Comparison of ENCODE assay signal across 21 cellular contexts in the genomic region with DNA sequence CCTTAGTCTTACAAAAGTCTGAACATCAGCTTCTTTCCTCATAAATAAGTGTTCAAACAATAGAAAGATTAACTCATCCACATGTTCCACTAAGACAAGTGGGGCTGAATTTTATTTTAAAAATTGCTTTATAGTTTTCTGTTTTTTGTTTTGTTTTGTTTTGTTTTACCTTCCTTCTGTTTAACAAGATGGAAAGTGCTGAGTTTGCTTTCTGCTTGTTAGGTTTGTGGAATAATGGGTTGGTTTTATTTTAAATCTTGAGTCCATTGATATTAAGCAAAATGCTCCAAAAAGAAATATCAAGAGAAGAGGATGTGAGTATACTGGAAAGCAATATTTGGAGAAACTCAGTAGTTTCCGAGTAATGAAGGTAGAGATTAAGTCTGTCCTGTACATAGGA.
DNase-seq lines count a peak whose midpoint lies in the region; ATAC-seq, FAIRE-seq and TF ChIP-seq lines count a peak whose summit lies in the region.
"Had no signal": no experiment of that assay in that cellular context is flagged by ENCODE, and none has a peak within 500 bp of the region (broad histone marks: within the 10 kb centered on the region; RNA-seq: fewer than 3 reads in every experiment).

No MANE protein-coding gene starts in this region.

- H2AK5ac ChIP-seq in IMR-90 (ENCODE audit: low read depth, low read length): no peak overlapping the region

- no peak overlapping the region for H3K56ac ChIP-seq in IMR-90 (ENCODE audit: extremely low read depth, insufficient read depth, low read length)

- CTCF ChIA-PET in HepG2 (lab: Yijun Ruan, JAX; ENCODE audit: low intra/inter-chr PET ratio, low total read pairs) (no interaction called here), IMR-90 (lab: Yijun Ruan, JAX) (no interaction called here)
- CTCF ChIA-PET in activated CD4-positive, alpha-beta T cell treated with anti-CD3 and anti-CD28 coated beads for 36 hours (lab: Charles Lee): no interaction called here

- DNase-seq in HepG2 (ENCODE audit: low spot score) (no peak), right lobe of liver (no peak), IMR-90 (no peak), mucosa of descending colon (no peak)
- DNase-seq in activated CD4-positive, alpha-beta T cell treated with anti-CD3 and anti-CD28 coated beads for 36 hours: no peak
- DNase-seq: AML-193; Caco-2; Calu3; CD4-positive, alpha-beta T cell; CD8-positive, alpha-beta T cell; DMS79 treated with DMSO at 0.1 percent for 48 hours; GF-D8 had no signal

- BruUV-seq in HepG2 (replicated peaks; lab: Mats Ljungman, UMichigan) (no TSS peak), IMR-90 (replicated peaks; lab: Mats Ljungman, UMichigan) (no TSS peak)

- H3K4me1 ChIP-seq in HepG2 (ENCODE audit: insufficient read depth, low read length) (no peaks in the 10 kb centered on the region), right lobe of liver (no peaks in the 10 kb centered on the region), IMR-90 (ENCODE audit: control insufficient read depth, insufficient read depth, low read length) (no peaks in the 10 kb centered on the region), mucosa of descending colon (ENCODE audit: low read depth) (no peaks in the 10 kb centered on the region)
- H3K4me1 ChIP-seq: BLaER1 treated with 17β-estradiol and CSF1 and Interleukin-3, amounts not matched to agents 10 nM and 100 nM; Caco-2 had no signal

- no peaks in the 10 kb centered on the region for H3K79me1 ChIP-seq in IMR-90 (ENCODE audit: low read depth in 1 of 2, low read length in 2 of 2)

- H3K36me3 ChIP-seq in HepG2 (replicated peaks in 1 of 2; ENCODE audit: control insufficient read depth in 1 of 2, insufficient read depth in 2 of 2, low read length in 2 of 2) (no peaks in the 10 kb centered on the region), right lobe of liver (no peaks in the 10 kb centered on the region), IMR-90 (ENCODE audit: control insufficient read depth, insufficient read depth, low read length) (no peaks in the 10 kb centered on the region), mucosa of descending colon (ENCODE audit: low read depth) (no peaks in the 10 kb centered on the region)
- H3K36me3 ChIP-seq: BLaER1 treated with 17β-estradiol and CSF1 and Interleukin-3, amounts not matched to agents 10 nM and 100 nM had no signal

- H2AFZ ChIP-seq in HepG2 (ENCODE audit: low read length) (no peak overlapping the region), IMR-90 (replicated peaks; ENCODE audit: low read length, poor library complexity) (no peak overlapping the region)

- no peaks in the 10 kb centered on the region for H3K36me3 Mint-ChIP-seq in activated CD4-positive, alpha-beta T cell treated with anti-CD3 and anti-CD28 coated beads for 36 hours (ENCODE audit: low read depth)
- H3K36me3 Mint-ChIP-seq: CD8-positive, alpha-beta T cell had no signal

- H3K18ac ChIP-seq in IMR-90 (ENCODE audit: low read depth, low read length): no peak overlapping the region

- no peak for TF ChIP-seq CTCF in HepG2 (CRISPR knock-in tag; IDR thresholded peaks at IDR 0.05)
- no peak for TF ChIP-seq CTCF in right lobe of liver (IDR thresholded peaks at IDR 0.05)
- TF ChIP-seq CTCF in IMR-90 (conservative IDR thresholded peaks at IDR 0.05; ENCODE audit: low read depth, low read length): no peak
- no peak for TF ChIP-seq CTCF in mucosa of descending colon (IDR thresholded peaks at IDR 0.05)

- in situ Hi-C loops in HepG2 (cut with HindIII; ENCODE audit: extremely low pct_ligation_motif_present, low pct_unique_long_range_greater_than_20kb) (no loop called here), IMR-90 (cut with MboI; ENCODE audit: low sequenced_read_pairs) (loop anchor here (25.0 kb wide), 1 partner anchor 1614 kb away; no protein-coding TSS in a partner anchor)

- H3K4ac ChIP-seq in IMR-90 (ENCODE audit: low read depth, low read length): no peak overlapping the region

- no peaks in the 10 kb centered on the region for H3K4me1 Mint-ChIP-seq in activated CD4-positive, alpha-beta T cell treated with anti-CD3 and anti-CD28 coated beads for 36 hours
- H3K4me1 Mint-ChIP-seq: B cell had no signal

- H3K4me3 ChIP-seq in HepG2 (replicated peaks in 1 of 3; ENCODE audit: insufficient read depth in 1 of 3, low read depth in 2 of 3, low read length in 3 of 3) (no peak overlapping the region), right lobe of liver (no peak overlapping the region), IMR-90 (ENCODE audit: insufficient read depth, low read depth, low read length) (no peak overlapping the region), mucosa of descending colon (no peak overlapping the region)
- H3K4me3 ChIP-seq: BLaER1 treated with 17β-estradiol and CSF1 and Interleukin-3, amounts not matched to agents 10 nM and 100 nM had no signal

- dilution Hi-C loops in IMR-90 (cut with HindIII; ENCODE audit: low sequenced_read_pairs, unreplicated experiment): no loop called here

- no peaks in the 10 kb centered on the region for H3K27me3 Mint-ChIP-seq in activated CD4-positive, alpha-beta T cell treated with anti-CD3 and anti-CD28 coated beads for 36 hours
- H3K27me3 Mint-ChIP-seq: B cell; CD4-positive, alpha-beta T cell had no signal

- H4K91ac ChIP-seq in IMR-90 (ENCODE audit: insufficient read depth, low read depth, low read length): no peak overlapping the region

- no peak overlapping the region for H2BK120ac ChIP-seq in IMR-90 (ENCODE audit: low read depth, low read length)

- no peak overlapping the region for H3K4me2 ChIP-seq in HepG2 (ENCODE audit: low read depth, low read length)
- no peak overlapping the region for H3K4me2 ChIP-seq in IMR-90 (ENCODE audit: low read depth, low read length)
- H3K4me2 ChIP-seq: BLaER1 treated with 17β-estradiol and CSF1 and Interleukin-3, amounts not matched to agents 10 nM and 100 nM had no signal

- H3K27ac ChIP-seq in HepG2 (ENCODE audit: extremely low read length, insufficient read depth, low read length) (no peak overlapping the region), right lobe of liver (no peak overlapping the region), IMR-90 (ENCODE audit: insufficient read depth, low read length) (no peak overlapping the region)
- H3K27ac ChIP-seq: 22Rv1; BLaER1 treated with 17β-estradiol and CSF1 and Interleukin-3, amounts not matched to agents 10 nM and 100 nM; C4-2B had no signal

- H4K20me1 ChIP-seq in HepG2 (ENCODE audit: insufficient read depth, low read length): no peaks in the 10 kb centered on the region
- H4K20me1 ChIP-seq in IMR-90 (ENCODE audit: insufficient read depth, low read length): no peaks in the 10 kb centered on the region
- H4K20me1 ChIP-seq: BLaER1 treated with 17β-estradiol and CSF1 and Interleukin-3, amounts not matched to agents 10 nM and 100 nM had no signal

- no peak overlapping the region for H3K4me3 Mint-ChIP-seq in activated CD4-positive, alpha-beta T cell treated with anti-CD3 and anti-CD28 coated beads for 36 hours
- H3K4me3 Mint-ChIP-seq: B cell; CD4-positive, alpha-beta T cell; CD8-positive, alpha-beta T cell had no signal

- no peak overlapping the region for H3K14ac ChIP-seq in IMR-90 (replicated peaks; ENCODE audit: low read depth, low read length)

- no peak overlapping the region for H2AK9ac ChIP-seq in IMR-90 (replicated peaks; ENCODE audit: low read depth, low read length, poor library complexity)

- POLR2A ChIA-PET in HepG2 (lab: Yijun Ruan, JAX) (no interaction called here), IMR-90 (lab: Charles Lee; ENCODE audit: unreplicated experiment) (no interaction called here)
- POLR2A ChIA-PET in activated CD4-positive, alpha-beta T cell treated with anti-CD3 and anti-CD28 coated beads for 36 hours (lab: Charles Lee): no interaction called here

- no peak overlapping the region for H4K8ac ChIP-seq in IMR-90 (ENCODE audit: low read depth in 2 of 2, low read length in 2 of 2)

- TF ChIP-seq RAD21 in HepG2 (CRISPR knock-in tag; IDR thresholded peaks at IDR 0.05): no peak
- TF ChIP-seq RAD21 in IMR-90 (IDR thresholded peaks at IDR 0.05; ENCODE audit: low read length): no peak

- H2BK5ac ChIP-seq in IMR-90 (ENCODE audit: low read depth, low read length, poor library complexity, severe bottlenecking): no peak overlapping the region

- intact Hi-C loops in HepG2 (cut with micrococcal nuclease; ENCODE audit: unreplicated experiment) (no loop called here), right lobe of liver (cut with DNase I) (no loop called here), IMR-90 (cut with micrococcal nuclease) (no loop called here), mucosa of descending colon (cut with DNase I, micrococcal nuclease) (no loop called here)
- intact Hi-C loops in activated CD4-positive, alpha-beta T cell treated with anti-CD3 and anti-CD28 coated beads for 36 hours (cut with DNase I, micrococcal nuclease): no loop called here

- no peak overlapping the region for H2BK20ac ChIP-seq in IMR-90 (ENCODE audit: low read depth, low read length)

- FAIRE-seq in HepG2 (lab: Jason Lieb, UNC): no peak
- FAIRE-seq: A204.1, D721Med, G401.6, GM12891, GM19239 had no signal

- no peak overlapping the region for H4K5ac ChIP-seq in IMR-90 (ENCODE audit: low read depth, low read length)

- TF ChIP-seq EP300 in HepG2 (IDR thresholded peaks at IDR 0.05; ENCODE audit: low read depth in 2 of 2, low read length in 2 of 2) (no peak), HepG2 (CRISPR knock-in tag; IDR thresholded peaks at IDR 0.05; ENCODE audit: borderline replicate concordance) (no peak)

- H3K27ac Mint-ChIP-seq in activated CD4-positive, alpha-beta T cell treated with anti-CD3 and anti-CD28 coated beads for 36 hours: no peak overlapping the region
- H3K27ac Mint-ChIP-seq: B cell; CD4-positive, alpha-beta T cell; CD8-positive, alpha-beta T cell had no signal

- no peak overlapping the region for H3K9ac ChIP-seq in HepG2 (ENCODE audit: insufficient read depth, low read depth, low read length)
- H3K9ac ChIP-seq in IMR-90 (ENCODE audit: low read depth, low read length): no peak overlapping the region
- H3K9ac ChIP-seq: BLaER1 treated with 17β-estradiol and CSF1 and Interleukin-3, amounts not matched to agents 10 nM and 100 nM had no signal

- H3K23ac ChIP-seq in IMR-90 (ENCODE audit: low read depth, low read length): no peak overlapping the region

- H3K9me3 ChIP-seq in HepG2 (ENCODE audit: low read length) (no peaks in the 10 kb centered on the region), right lobe of liver (no peaks in the 10 kb centered on the region), IMR-90 (ENCODE audit: control insufficient read depth, insufficient read depth, low read length) (peaks cover 7% of the 10 kb centered on the region), mucosa of descending colon (no peaks in the 10 kb centered on the region)
- H3K9me3 ChIP-seq: Caco-2 had no signal

- no peaks in the 10 kb centered on the region for H3K79me2 ChIP-seq in HepG2 (ENCODE audit: insufficient read depth, low read length)

- H3K27me3 ChIP-seq in HepG2 (ENCODE audit: control insufficient read depth in 1 of 2, insufficient read depth in 2 of 2, low read length in 2 of 2) (no peaks in the 10 kb centered on the region), right lobe of liver (no peaks in the 10 kb centered on the region), IMR-90 (ENCODE audit: control insufficient read depth, insufficient read depth, low read length) (no peaks in the 10 kb centered on the region)
- H3K27me3 ChIP-seq: BLaER1 treated with 17β-estradiol and CSF1 and Interleukin-3, amounts not matched to agents 10 nM and 100 nM had no signal

- H2BK15ac ChIP-seq in IMR-90 (ENCODE audit: low read depth, low read length): no peak overlapping the region

- ATAC-seq in HepG2 (no peak), right lobe of liver (no peak), IMR-90 (ENCODE audit: low read depth) (no peak), mucosa of descending colon (no peak)
- ATAC-seq in activated CD4-positive, alpha-beta T cell treated with anti-CD3 and anti-CD28 coated beads for 36 hours: no peak
- ATAC-seq: CD8-positive, alpha-beta T cell had no signal

- H3K9me1 ChIP-seq in IMR-90 (ENCODE audit: insufficient read depth, low read length): no peaks in the 10 kb centered on the region

- H3K9me3 Mint-ChIP-seq in activated CD4-positive, alpha-beta T cell treated with anti-CD3 and anti-CD28 coated beads for 36 hours (ENCODE audit: low read depth): peaks cover 15% of the 10 kb centered on the region

- TF ChIP-seq POLR2A in HepG2 (IDR thresholded peaks at IDR 0.05; ENCODE audit: insufficient read depth in 1 of 2, low read depth in 2 of 2, low read length in 2 of 2): no peak
- no peak for TF ChIP-seq POLR2A in right lobe of liver (IDR thresholded peaks at IDR 0.05)
- TF ChIP-seq POLR2A in IMR-90 (IDR thresholded peaks at IDR 0.05; ENCODE audit: low read depth, low read length): no peak

- WGBS in HepG2 (ENCODE audit: low lambda C conversion rate): 0% methylated on average over 1 of the region's 1 CpG
- WGBS in right lobe of liver (ENCODE audit: insufficient coverage, low coverage, low lambda C conversion rate, missing lambda C conversion rate): 43% methylated on average over 1 of the region's 1 CpG
- no CpG with 5 or more reads among the region's 1 CpG for WGBS in IMR-90 (ENCODE audit: extremely low coverage in 2 of 2, insufficient read length in 1 of 2), 2 experiments
